12 cellular contexts compared by ENCODE assay signal in genomic region chr18:12305930-12306629, GRCh38. TPM values are rescaled to one million over a fixed set of nuclear protein-coding genes. Genes with fewer than 3 reads are reported as not detected.
DNase-seq lines count a peak whose midpoint lies in the region; ATAC-seq and TF ChIP-seq lines count a peak whose summit lies in the region.
"Had no signal": no experiment of that assay in that cellular context is flagged by ENCODE, and none has a peak within 500 bp of the region (broad histone marks: within the 10 kb centered on the region; RNA-seq: fewer than 3 reads in every experiment).

No MANE protein-coding gene starts in this region.

- H3K9me3 Mint-ChIP-seq in CD14-positive monocyte (peaks cover 0 to 8% (median 1%) of the 10 kb centered on the region in 7 donors), osteocyte (ENCODE audit: unreplicated experiment) (no peaks in the 10 kb centered on the region)
- H3K9me3 Mint-ChIP-seq: stimulated activated naive CD8-positive, alpha-beta T cell treated with anti-CD3 and anti-CD28 coated beads, Interleukin-15, Interleukin-2, amounts not matched to agents 100 ng/mL and 50 ng/mL, for 24 hours had no signal

- peak overlapping the region; percentile 94 for H3K27ac ChIP-seq in RWPE2 (ENCODE audit: poor library complexity, severe bottlenecking)

- peaks cover 26% of the 10 kb centered on the region for H3K4me1 Mint-ChIP-seq in CD14-positive monocyte
- H3K4me1 Mint-ChIP-seq in osteocyte (ENCODE audit: unreplicated experiment): peaks cover 32% of the 10 kb centered on the region

- intact Hi-C loops in CD14-positive monocyte (cut with micrococcal nuclease): loop anchor here (5.0 to 10.0 kb wide), 2 partner anchors 69 to 71 kb away; partner anchors contain the start of gene AFG3L2 (in 2 of the 2)

- H3K4me3 Mint-ChIP-seq in CD14-positive monocyte (peak overlapping the region; percentile 91 to 93), osteocyte (ENCODE audit: unreplicated experiment) (peak overlapping the region; percentile 91)

- no peaks in the 10 kb centered on the region for H3K9me3 ChIP-seq in RWPE2 (ENCODE audit: severe bottlenecking)

- ATAC-seq in RWPE2 (ENCODE audit: low read depth) (no peak), HG02973 (IDR thresholded peaks at IDR 0.05; ENCODE audit: unreplicated experiment) (no peak)

- no peak overlapping the region for H3K4me3 ChIP-seq in RWPE2 (ENCODE audit: severe bottlenecking)

- no peak for TF ChIP-seq POLR2A in erythroblast (IDR thresholded peaks at IDR 0.05; ENCODE audit: low read length)

- H3K4me1 ChIP-seq in RWPE2 (ENCODE audit: insufficient read depth, poor library complexity, severe bottlenecking): peaks cover 16% of the 10 kb centered on the region

- H3K36me3 ChIP-seq in RWPE2 (ENCODE audit: low read depth): peaks cover 25% of the 10 kb centered on the region

- no peaks in the 10 kb centered on the region for H3K27me3 ChIP-seq in RWPE2 (ENCODE audit: insufficient read depth, poor library complexity, severe bottlenecking)

- peaks cover 11 to 13% of the 10 kb centered on the region in 2 donors for H3K36me3 Mint-ChIP-seq in CD14-positive monocyte
- peaks cover 12% of the 10 kb centered on the region for H3K36me3 Mint-ChIP-seq in osteocyte (ENCODE audit: unreplicated experiment)

- TF ChIP-seq CTCF in CD14-positive monocyte (IDR thresholded peaks at IDR 0.05) (no peak), RWPE2 (IDR thresholded peaks at IDR 0.05; ENCODE audit: poor library complexity, severe bottlenecking) (no peak), osteocyte (IDR thresholded peaks at IDR 0.05) (no peak)

- H3K27ac Mint-ChIP-seq in CD14-positive monocyte: peak overlapping the region in 2 of 7 donors; percentile 10 to 65
- peak overlapping the region; percentile 98 for H3K27ac Mint-ChIP-seq in osteocyte (ENCODE audit: unreplicated experiment)
- H3K27ac Mint-ChIP-seq: stimulated activated naive CD8-positive, alpha-beta T cell treated with anti-CD3 and anti-CD28 coated beads, Interleukin-15, Interleukin-2, amounts not matched to agents 100 ng/mL and 50 ng/mL, for 24 hours had no signal

- peaks cover 17 to 43% (median 36%) of the 10 kb centered on the region in 3 donors for H3K27me3 Mint-ChIP-seq in CD14-positive monocyte (ENCODE audit: low read depth in 3 of 3)
- no peaks in the 10 kb centered on the region for H3K27me3 Mint-ChIP-seq in osteocyte (ENCODE audit: unreplicated experiment)

- no peak for DNase-seq in CD14-positive monocyte (ENCODE audit: low spot score)
- no peak for DNase-seq in RWPE2 (ENCODE audit: low spot score)
- peak; percentile 76 to 81 for DNase-seq in erythroblast (lab: John Stamatoyannopoulos, UW)
- no peak for DNase-seq in osteocyte (ENCODE audit: extremely low spot score, unreplicated experiment)
- no peak for DNase-seq in pons (ENCODE audit: low spot score)
- no peak for DNase-seq in GM19238 (ENCODE audit: insufficient read length, low spot score)
- no peak for DNase-seq in effector CD4-positive, alpha-beta T cell
- DNase-seq: activated CD8-positive, alpha-beta memory T cell treated with anti-CD3 and anti-CD28 coated beads, Interleukin-2, amount 50 U/mL, for 48 hours; DMS 273 treated with DMSO at 0.1 percent for 48 hours; NCI-H1105 had no signal

RNA-seq across cellular contexts. Expression of gene TUBB6, which starts 2.0 kb away (rescaled TPM):
- polyA plus RNA-seq in CD14-positive monocyte: 10 to 100 TPM; 15.8 to 27.6 TPM
- 116 and 118 TPM in 2 replicates for total RNA-seq in osteocyte

RNA-seq across cellular contexts. Expression of gene CIDEA, which starts 51.9 kb away (rescaled TPM):
- not detected for polyA plus RNA-seq in CD14-positive monocyte
- not detected in 2 replicates for total RNA-seq in osteocyte

Comparison
In these comparisons a context has a peak if more than half of its experiments do, and no peak if none do; other contexts are left out.
1. DNase-seq: peak in erythroblast (2 of 2); none in CD14-positive monocyte (single experiment), RWPE2 (single experiment), osteocyte (single experiment), pons (single experiment), GM19238 (single experiment) and effector CD4-positive, alpha-beta T cell (single experiment).